Comparison of ENCODE assay signal across 21 cellular contexts in genomic region chr4:150072471-150072870, GRCh38. TPM values are rescaled to one million over a fixed set of nuclear protein-coding genes. Genes with fewer than 3 reads are reported as not detected.
A peak's percentile ranks its signal among the peaks of the same experiment; 100 is the strongest.
DNase-seq lines count a peak whose midpoint lies in the region; ATAC-seq, FAIRE-seq and TF ChIP-seq lines count a peak whose summit lies in the region.
"Had no signal": no experiment of that assay in that cellular context is flagged by ENCODE, and none has a peak within 500 bp of the region (broad histone marks: within the 10 kb centered on the region; RNA-seq: fewer than 3 reads in every experiment).

No MANE protein-coding gene starts in this region.

- no peaks in the 10 kb centered on the region for H3K36me3 Mint-ChIP-seq in chondrocyte (ENCODE audit: low read depth)
- H3K36me3 Mint-ChIP-seq in osteocyte (ENCODE audit: unreplicated experiment): no peaks in the 10 kb centered on the region

- WGBS in A549 (ENCODE audit: missing lambda C conversion rate): 49% methylated on average over 4 of the region's 4 CpGs

- H3K4me2 ChIP-seq in A549: peak overlapping the region; percentile 78

- peak; percentile 65 to 69; a peak in 4 of 6 replicates for ATAC-seq in A549

- no peak for TF ChIP-seq RAD21 in A549 (conservative IDR thresholded peaks at IDR 0.05 in 1 of 2, IDR thresholded peaks at IDR 0.05 in 1 of 2)

- TF ChIP-seq CTCF in A549 (IDR thresholded peaks at IDR 0.05) (no peak), chondrocyte (IDR thresholded peaks at IDR 0.05) (no peak), osteocyte (IDR thresholded peaks at IDR 0.05) (no peak), GM20000 (IDR thresholded peaks at IDR 0.05; ENCODE audit: extremely low read depth, missing control alignments) (no peak)

- H3K27ac Mint-ChIP-seq in chondrocyte (ENCODE audit: unreplicated experiment) (peak overlapping the region; percentile 84), osteocyte (ENCODE audit: unreplicated experiment) (peak overlapping the region; percentile 84)
- H3K27ac Mint-ChIP-seq: CD4-positive, alpha-beta T cell had no signal

- no peaks in the 10 kb centered on the region for H3K9me3 Mint-ChIP-seq in chondrocyte (ENCODE audit: low read depth)
- no peaks in the 10 kb centered on the region for H3K9me3 Mint-ChIP-seq in osteocyte (ENCODE audit: unreplicated experiment)
- H3K9me3 Mint-ChIP-seq: CD4-positive, alpha-beta T cell had no signal

- H3K4me3 Mint-ChIP-seq in chondrocyte (ENCODE audit: unreplicated experiment) (no peak overlapping the region), osteocyte (ENCODE audit: unreplicated experiment) (no peak overlapping the region)
- H3K4me3 Mint-ChIP-seq: CD4-positive, alpha-beta T cell had no signal

- H3K27me3 Mint-ChIP-seq in chondrocyte (ENCODE audit: low read depth) (no peaks in the 10 kb centered on the region), osteocyte (ENCODE audit: unreplicated experiment) (no peaks in the 10 kb centered on the region)

- H3K9me3 ChIP-seq in A549: no peaks in the 10 kb centered on the region
- H3K9me3 ChIP-seq: BE2C, Caco-2 had no signal

- peaks cover 39% of the 10 kb centered on the region for H3K4me1 Mint-ChIP-seq in chondrocyte (ENCODE audit: low read depth)
- H3K4me1 Mint-ChIP-seq in osteocyte (ENCODE audit: unreplicated experiment): peaks cover 34% of the 10 kb centered on the region

- DNase-seq in A549 (ENCODE audit: low read depth in 1 of 2, low spot score in 1 of 2): peak in 1 of 2 experiments; percentile 37
- peak; percentile 47 for DNase-seq in NCI-H460 (ENCODE audit: extremely low read depth, low read depth)
- no peak for DNase-seq in chondrocyte (ENCODE audit: low spot score)
- no peak for DNase-seq in osteocyte (ENCODE audit: extremely low spot score, unreplicated experiment)
- no peak for DNase-seq in GM20000 (ENCODE audit: low spot score)
- DNase-seq in NCI-H446 (lab: John Stamatoyannopoulos, UW): no peak
- no peak for DNase-seq in activated CD4-positive, alpha-beta T cell treated with anti-CD3 and anti-CD28 coated beads for 4 hours
- DNase-seq in activated effector memory CD4-positive, alpha-beta T cell treated with anti-CD3 and anti-CD28 coated beads, Interleukin-2, amount 50 U/mL, for 16 hours: no peak
- DNase-seq: 8988T; BE2C; Caco-2; CD4-positive, alpha-beta T cell; DMS153; GDM1; GOT3; KBM-7; NCI-H1105 treated with DMSO at 0.1 percent for 48 hours; NCI-H1694; NCI-H510A treated with DMSO at 0.1 percent for 48 hours; NCI-H82; SIG-M5 had no signal

- no peak for TF ChIP-seq EP300 in A549 (IDR thresholded peaks at IDR 0.05)

- peak overlapping the region; percentile 80 to 92 for H3K27ac ChIP-seq in A549

- no peak overlapping the region for H3K4me3 ChIP-seq in A549

- POLR2A ChIA-PET in A549 (lab: Yijun Ruan, JAX): interaction anchor here (0.6 kb wide), 1 partner anchor 69 kb away, joined by 3 read pairs; no protein-coding TSS in a partner anchor

- CTCF ChIA-PET in A549 (lab: Yijun Ruan, JAX): interaction anchor here (1.2 to 1.4 kb wide), 2 partner anchors 19 to 145 kb away, joined by 3 to 4 read pairs; no protein-coding TSS in a partner anchor

- no peak for FAIRE-seq in A549 (lab: Jason Lieb, UNC)

- peaks cover 62% of the 10 kb centered on the region for H3K4me1 ChIP-seq in A549
- H3K4me1 ChIP-seq: BE2C, Caco-2 had no signal

- no peak for TF ChIP-seq POLR2A in A549 (IDR thresholded peaks at IDR 0.05; ENCODE audit: low read length)

TF ChIP-seq in A549, 52 proteins besides CTCF, POLR2A, EP300 and RAD21:
- TF ChIP-seq HMGXB4 (CRISPR knock-in tag; IDR thresholded peaks at IDR 0.05; ENCODE audit: borderline replicate concordance): no peak
- no peak for TF ChIP-seq RARB (CRISPR knock-in tag; IDR thresholded peaks at IDR 0.05)
- TF ChIP-seq CEBPB (IDR thresholded peaks at IDR 0.05): peak; percentile 51 to 72; a peak in 3 of 4 replicates
- TF ChIP-seq MAX (IDR thresholded peaks at IDR 0.05): no peak
- no peak for TF ChIP-seq CHD2 (IDR thresholded peaks at IDR 0.05; ENCODE audit: low read length, partially characterized antibody)
- no peak for TF ChIP-seq NFE2L2 (conservative IDR thresholded peaks at IDR 0.05; ENCODE audit: low read length)
- no peak for TF ChIP-seq MAFK (IDR thresholded peaks at IDR 0.05; ENCODE audit: partially characterized antibody)

RNA-seq across cellular contexts. Expression of gene DCLK2, which starts 5.8 kb away (rescaled TPM):
- polyA plus RNA-seq in A549 (2011; rRNA removed): 8.1 and 8.2 TPM in 2 replicates
- polyA plus RNA-seq in A549 (2012; cell fraction: cytosol; rRNA removed): 5.2 and 6.8 TPM in 2 replicates
- polyA plus RNA-seq in A549 (2012; cell fraction: nucleus; rRNA removed): 12.1 and 14.2 TPM in 2 replicates
- 10.3 to 13.0 TPM (median 11.6 TPM) in 3 replicates for polyA plus RNA-seq in A549 (2017; fragmentation: RNase III; extraction: RNeasy Plus Mini Kit Qiagen cat#74134 plus additional on column Dnase treatment)
- polyA minus RNA-seq in A549 (2011; rRNA and poly(A)+ RNA removed): 10.2 and 14.9 TPM in 2 replicates
- total RNA-seq in NCI-H460 (2014; rRNA removed; shearing (Covaris generic)): 12.0 and 12.8 TPM in 2 replicates
- polyA plus RNA-seq in NCI-H460 (2014; cell fraction: nucleus; rRNA removed): 17.6 and 18.9 TPM in 2 replicates
- 17.7 to 20.0 TPM (median 18.7 TPM) in 3 replicates for total RNA-seq in chondrocyte
- 12.6 and 14.1 TPM in 2 replicates for total RNA-seq in osteocyte
- total RNA-seq: CD4-positive, alpha-beta T cell had no signal
